9 cellular contexts compared by ENCODE assay signal in the genomic region with DNA sequence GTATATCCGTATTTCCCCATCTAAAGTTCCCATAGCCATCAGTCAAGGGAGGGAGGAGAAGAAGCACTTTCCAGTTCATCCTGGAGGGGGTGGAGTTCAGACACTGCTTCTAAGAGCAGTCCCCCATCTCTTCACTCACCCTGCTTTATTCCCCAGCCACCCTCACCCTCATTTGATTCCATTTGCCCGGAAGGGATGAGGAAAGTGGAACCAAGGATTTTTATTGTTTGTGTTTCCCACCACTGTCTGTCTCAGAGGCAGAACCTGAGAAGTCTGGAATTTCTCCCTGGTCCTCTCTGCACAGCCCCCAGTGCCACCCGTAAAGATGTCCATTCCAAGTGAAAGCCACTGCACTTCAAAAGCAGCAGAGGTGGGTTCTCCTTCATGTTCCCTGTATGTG.
DNase-seq lines count a peak whose midpoint lies in the region; ATAC-seq and TF ChIP-seq lines count a peak whose summit lies in the region.
"Had no signal": no experiment of that assay in that cellular context is flagged by ENCODE, and none has a peak within 500 bp of the region (broad histone marks: within the 10 kb centered on the region; RNA-seq: fewer than 3 reads in every experiment).

No MANE protein-coding gene starts in this region.

- no peaks in the 10 kb centered on the region for H3K9me3 ChIP-seq in SK-N-SH
- H3K9me3 ChIP-seq in gastrocnemius medialis, result no peaks in the 10 kb centered on the region

- WGBS in SK-N-SH (ENCODE audit: low lambda C conversion rate), result 55% methylated on average over 3 of the region's 3 CpGs

- H3K27ac ChIP-seq in SK-N-SH (ENCODE audit: low read depth in 2 of 2, low read length in 1 of 2) (peak overlapping the region; percentile 94 to 97), gastrocnemius medialis (peak overlapping the region; percentile 32 to 82 (median 72))
- H3K27ac ChIP-seq: HL-60 had no signal

- H3K4me3 ChIP-seq in SK-N-SH (ENCODE audit: low read depth in 2 of 2, low read length in 1 of 2), result no peak overlapping the region
- no peak overlapping the region for H3K4me3 ChIP-seq in fibroblast of villous mesenchyme (ENCODE audit: low read depth, low read length)
- no peak overlapping the region for H3K4me3 ChIP-seq in gastrocnemius medialis

- H3F3A ChIP-seq in SK-N-SH (replicated peaks; ENCODE audit: insufficient read depth), result peaks cover 49% of the 10 kb centered on the region

- no peaks in the 10 kb centered on the region for H3K36me3 ChIP-seq in SK-N-SH (replicated peaks in 1 of 2; ENCODE audit: control insufficient read depth in 1 of 2, insufficient read depth in 2 of 2, low read length in 1 of 2)
- H3K36me3 ChIP-seq in gastrocnemius medialis, result no peaks in the 10 kb centered on the region

- peak overlapping the region; percentile 67 for H3K4me2 ChIP-seq in SK-N-SH

- POLR2A ChIA-PET in SK-N-SH (lab: Yijun Ruan, JAX), result no interaction called here

- DNase-seq in EL, result peak; percentile 86
- peak; percentile 47 for DNase-seq in SK-N-SH
- DNase-seq in fibroblast of villous mesenchyme (ENCODE audit: low read depth), result peak; percentile 84
- DNase-seq in gastrocnemius medialis, result no peak
- no peak for DNase-seq in MV-4-11 (lab: John Stamatoyannopoulos, UW)

- H2AFZ ChIP-seq in SK-N-SH (ENCODE audit: low read depth), result peak overlapping the region; percentile 48; the same call in 1 of the 2 replicates

- no peak for TF ChIP-seq EP300 in SK-N-SH (IDR thresholded peaks at IDR 0.05; ENCODE audit: borderline replicate concordance in 1 of 2, low read depth in 1 of 2, low read length in 1 of 2)

- H3K79me2 ChIP-seq in SK-N-SH (ENCODE audit: insufficient read depth), result no peaks in the 10 kb centered on the region

- intact Hi-C loops in gastrocnemius medialis (cut with DNase I; ENCODE audit: low total_unique reads), result loop anchor here (5.0 to 10.0 kb wide), 2 partner anchors 84 to 134 kb away; partner anchors contain the start of gene HIF1A

- H3K27me3 ChIP-seq in SK-N-SH (ENCODE audit: insufficient read depth), result no peaks in the 10 kb centered on the region
- H3K27me3 ChIP-seq in gastrocnemius medialis, result no peaks in the 10 kb centered on the region

- in situ Hi-C loops in gastrocnemius medialis (cut with MboI; ENCODE audit: low sequenced_read_pairs in 4 of 4), result no loop called here

- peak overlapping the region; percentile 71 for H3K9ac ChIP-seq in SK-N-SH

- TF ChIP-seq CTCF in SK-N-SH (IDR thresholded peaks at IDR 0.05) (peak; percentile 45), fibroblast of villous mesenchyme (IDR thresholded peaks at IDR 0.05; ENCODE audit: insufficient read depth, low read depth, low read length) (peak; percentile 52), gastrocnemius medialis (IDR thresholded peaks at IDR 0.05 in 4 of 5, conservative IDR thresholded peaks at IDR 0.05 in 1 of 5) (no peak)

- H3K4me1 ChIP-seq in SK-N-SH (ENCODE audit: control insufficient read depth in 1 of 2, insufficient read depth in 2 of 2, low read depth in 1 of 2, low read length in 1 of 2), result peaks cover 50 to 52% of the 10 kb centered on the region in 2 experiments
- peaks cover 19 to 37% of the 10 kb centered on the region in 2 donors for H3K4me1 ChIP-seq in gastrocnemius medialis

- ATAC-seq in gastrocnemius medialis (no peak), HG03469 (IDR thresholded peaks at IDR 0.05; ENCODE audit: unreplicated experiment) (no peak), GM18517 (IDR thresholded peaks at IDR 0.05; ENCODE audit: unreplicated experiment) (no peak), GM21526 (IDR thresholded peaks at IDR 0.05; ENCODE audit: low FRiP score, unreplicated experiment) (no peak)

- TF ChIP-seq POLR2A in gastrocnemius medialis (IDR thresholded peaks at IDR 0.05), result no peak

- no peaks in the 10 kb centered on the region for H3K9me2 ChIP-seq in SK-N-SH

- TF ChIP-seq RAD21 in SK-N-SH (IDR thresholded peaks at IDR 0.05; ENCODE audit: low read length), result peak; percentile 17; the same call in 1 of the 2 replicates

- H4K20me1 ChIP-seq in SK-N-SH (ENCODE audit: insufficient read depth), result no peaks in the 10 kb centered on the region

- CTCF ChIA-PET in SK-N-SH (lab: Yijun Ruan, JAX), result interaction anchor here (1.3 to 1.4 kb wide), 2 partner anchors 10 to 85 kb away, joined by 3 to 4 read pairs; no protein-coding TSS in a partner anchor

TF ChIP-seq in SK-N-SH, 30 proteins besides CTCF, POLR2A, EP300 and RAD21:
- TF ChIP-seq, protein P1, sequence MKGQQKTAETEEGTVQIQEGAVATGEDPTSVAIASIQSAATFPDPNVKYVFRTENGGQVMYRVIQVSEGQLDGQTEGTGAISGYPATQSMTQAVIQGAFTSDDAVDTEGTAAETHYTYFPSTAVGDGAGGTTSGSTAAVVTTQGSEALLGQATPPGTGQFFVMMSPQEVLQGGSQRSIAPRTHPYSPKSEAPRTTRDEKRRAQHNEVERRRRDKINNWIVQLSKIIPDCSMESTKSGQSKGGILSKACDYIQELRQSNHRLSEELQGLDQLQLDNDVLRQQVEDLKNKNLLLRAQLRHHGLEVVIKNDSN (IDR thresholded peaks at IDR 0.05; ENCODE audit: borderline replicate concordance, low read depth), result no peak
- no peak for TF ChIP-seq SIN3A (IDR thresholded peaks at IDR 0.05; ENCODE audit: borderline replicate concordance, low read depth, low read length)
- TF ChIP-seq, protein P2, sequence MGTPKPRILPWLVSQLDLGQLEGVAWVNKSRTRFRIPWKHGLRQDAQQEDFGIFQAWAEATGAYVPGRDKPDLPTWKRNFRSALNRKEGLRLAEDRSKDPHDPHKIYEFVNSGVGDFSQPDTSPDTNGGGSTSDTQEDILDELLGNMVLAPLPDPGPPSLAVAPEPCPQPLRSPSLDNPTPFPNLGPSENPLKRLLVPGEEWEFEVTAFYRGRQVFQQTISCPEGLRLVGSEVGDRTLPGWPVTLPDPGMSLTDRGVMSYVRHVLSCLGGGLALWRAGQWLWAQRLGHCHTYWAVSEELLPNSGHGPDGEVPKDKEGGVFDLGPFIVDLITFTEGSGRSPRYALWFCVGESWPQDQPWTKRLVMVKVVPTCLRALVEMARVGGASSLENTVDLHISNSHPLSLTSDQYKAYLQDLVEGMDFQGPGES (IDR thresholded peaks at IDR 0.05; ENCODE audit: low read depth, low read length), result no peak
- no peak for TF ChIP-seq NRF1 (IDR thresholded peaks at IDR 0.05; ENCODE audit: low read depth, low read length)
- no peak for TF ChIP-seq MXI1 (IDR thresholded peaks at IDR 0.05; ENCODE audit: low read depth, low read length)
TF ChIP-seq in SK-N-SH: peak in this region for 0.

Comparison
In these comparisons a context has a peak if more than half of its experiments do, and no peak if none do; other contexts are left out.
1. DNase-seq: peak in EL (single experiment), SK-N-SH (single experiment) and fibroblast of villous mesenchyme (single experiment); none in gastrocnemius medialis (0 of 2) and MV-4-11 (single experiment).
2. CTCF ChIP-seq: peak in SK-N-SH (single experiment) and fibroblast of villous mesenchyme (single experiment); none in gastrocnemius medialis (0 of 5).